Comparison of ENCODE assay signal across 25 cellular contexts in the genomic region with DNA sequence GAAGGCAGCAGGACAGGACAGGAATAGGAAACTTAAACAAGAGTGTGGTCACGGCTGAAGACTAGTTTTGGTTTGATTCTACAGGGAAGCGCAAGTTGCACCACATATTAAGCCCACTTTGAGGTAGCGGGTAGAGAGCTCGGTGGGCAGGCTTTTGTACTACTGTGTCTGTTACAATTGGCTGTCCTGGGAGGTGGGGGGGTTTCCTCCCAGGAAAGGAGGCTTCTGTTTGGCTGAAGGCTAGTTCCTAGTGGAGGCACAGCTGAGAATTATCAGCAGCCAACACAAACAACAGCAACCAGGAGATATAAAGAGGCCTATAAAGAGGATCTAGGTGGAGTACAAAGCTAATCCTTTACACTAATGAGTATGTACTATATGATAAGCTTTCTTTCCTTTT.
"Had no signal": no experiment of that assay in that cellular context is flagged by ENCODE, and none has a peak within 500 bp of the region (broad histone marks: within the 10 kb centered on the region; RNA-seq: fewer than 3 reads in every experiment).

No MANE protein-coding gene starts in this region.

- H3K4me3 ChIP-seq: ascending aorta, breast epithelium, cardiac muscle cell, coronary artery had no signal

- H3K27ac ChIP-seq: ascending aorta, breast epithelium, cardiac muscle cell, coronary artery had no signal

- FAIRE-seq: frontal cortex had no signal

- H3K4me1 ChIP-seq: breast epithelium had no signal

- H3K9me3 ChIP-seq: ascending aorta, breast epithelium had no signal

- ATAC-seq: activated CD4-positive, alpha-beta T cell treated with anti-CD3 and anti-CD28 coated beads for 36 hours; activated CD8-positive, alpha-beta memory T cell treated with anti-CD3 and anti-CD28 coated beads, Interleukin-2, amount 10 ng/mL, durations not matched to agents 7 days and 5 days; activated CD8-positive, alpha-beta T cell treated with anti-CD3 and anti-CD28 coated beads, Interleukin-2, amount 10 ng/mL, durations not matched to agents 7 days and 5 days; esophagus mucosa had no signal

- DNase-seq: activated CD4-positive, alpha-beta memory T cell treated with anti-CD3 and anti-CD28 coated beads for 36 hours; activated CD4-positive, alpha-beta T cell treated with anti-CD3 and anti-CD28 coated beads for 36 hours; activated CD4-positive, alpha-beta T cell treated with anti-CD3 and anti-CD28 coated beads, Interleukin-2, amount 10 ng/mL, durations not matched to agents 24 days and 14 days; activated CD4-positive, CD25-positive, alpha-beta regulatory T cell; activated CD4-positive, CD25-positive, alpha-beta regulatory T cell treated with anti-CD3 and anti-CD28 coated beads, Interleukin-2, amount 50 U/mL, for 72 hours; activated CD8-positive, alpha-beta memory T cell treated with anti-CD3 and anti-CD28 coated beads, Interleukin-2, amount 10 ng/mL, durations not matched to agents 7 days and 5 days; activated CD8-positive, alpha-beta memory T cell treated with anti-CD3 and anti-CD28 coated beads, Interleukin-2, amount 50 U/mL, for 4 hours; activated CD8-positive, alpha-beta T cell treated with anti-CD3 and anti-CD28 coated beads, Interleukin-2, amount 10 ng/mL, durations not matched to agents 7 days and 5 days; activated effector memory CD4-positive, alpha-beta T cell treated with anti-CD3 and anti-CD28 coated beads, Interleukin-2, amount 50 U/mL, for 16 hours; activated naive CD4-positive, alpha-beta T cell treated with anti-CD3 and anti-CD28 coated beads for 36 hours; activated naive CD8-positive, alpha-beta T cell treated with anti-CD3 and anti-CD28 coated beads, Interleukin-2, amount 10 ng/mL, durations not matched to agents 7 days and 5 days; activated T-cell treated with anti-CD3 and anti-CD28 coated beads, Interleukin-2, amount 50 U/mL, for 1 hour; activated T-cell treated with anti-CD3 and anti-CD28 coated beads, Interleukin-2, amount 50 U/mL, for 48 hours; dorsolateral prefrontal cortex; effector memory CD4-positive, alpha-beta T cell; endodermal cell; foreskin fibroblast; head of caudate nucleus; T-helper 2 cell had no signal

- H3K36me3 ChIP-seq: ascending aorta, breast epithelium, cardiac muscle cell had no signal

- H3K27me3 ChIP-seq: ascending aorta, breast epithelium, cardiac muscle cell, dorsolateral prefrontal cortex had no signal
